ENCODE assay signal across 8 cellular contexts in genomic region chr13:100434010-100434763, GRCh38.
DNase-seq lines count a peak whose midpoint lies in the region; ATAC-seq and TF ChIP-seq lines count a peak whose summit lies in the region.

No MANE protein-coding gene starts in this region.

- H3K9me3 Mint-ChIP-seq in activated CD8-positive, alpha-beta T cell treated with anti-CD3 and anti-CD28 coated beads, Interleukin-2, amount 10 ng/mL, durations not matched to agents 7 days and 5 days (ENCODE audit: insufficient read depth) = peaks cover 5% of the 10 kb centered on the region
- peaks cover 0 to 7% (median 0%) of the 10 kb centered on the region in 7 donors for H3K9me3 Mint-ChIP-seq in CD14-positive monocyte

- H3K27ac Mint-ChIP-seq in activated CD8-positive, alpha-beta T cell treated with anti-CD3 and anti-CD28 coated beads, Interleukin-2, amount 10 ng/mL, durations not matched to agents 7 days and 5 days = peak overlapping the region; percentile 20
- H3K27ac Mint-ChIP-seq in CD14-positive monocyte = peak overlapping the region in 1 of 7 donors; percentile 31

- H3K4me3 Mint-ChIP-seq in activated CD8-positive, alpha-beta T cell treated with anti-CD3 and anti-CD28 coated beads, Interleukin-2, amount 10 ng/mL, durations not matched to agents 7 days and 5 days = no peak overlapping the region
- no peak overlapping the region for H3K4me3 Mint-ChIP-seq in CD14-positive monocyte

- H3K27me3 Mint-ChIP-seq in activated CD8-positive, alpha-beta T cell treated with anti-CD3 and anti-CD28 coated beads, Interleukin-2, amount 10 ng/mL, durations not matched to agents 7 days and 5 days (ENCODE audit: low read depth) = no peaks in the 10 kb centered on the region
- H3K27me3 Mint-ChIP-seq in CD14-positive monocyte (ENCODE audit: low read depth in 3 of 3) = no peaks in the 10 kb centered on the region

- POLR2A ChIA-PET in activated CD8-positive, alpha-beta T cell treated with anti-CD3 and anti-CD28 coated beads, Interleukin-2, amount 10 ng/mL, durations not matched to agents 7 days and 5 days (lab: Charles Lee) = interaction anchor here (0.9 kb wide), 1 partner anchor 41 kb away, joined by 4 read pairs; no protein-coding TSS in a partner anchor

- ATAC-seq in GM19035 (IDR thresholded peaks at IDR 0.05; ENCODE audit: unreplicated experiment) (peak; percentile 87), HG02938 (IDR thresholded peaks at IDR 0.05; ENCODE audit: unreplicated experiment) (peak; percentile 74)
- ATAC-seq in activated CD8-positive, alpha-beta T cell treated with anti-CD3 and anti-CD28 coated beads, Interleukin-2, amount 10 ng/mL, durations not matched to agents 7 days and 5 days = peak; percentile 65

- intact Hi-C loops in CD14-positive monocyte (cut with micrococcal nuclease) = no loop called here

- TF ChIP-seq CTCF in CD14-positive monocyte (IDR thresholded peaks at IDR 0.05) = no peak

- peaks cover 21% of the 10 kb centered on the region for H3K36me3 Mint-ChIP-seq in activated CD8-positive, alpha-beta T cell treated with anti-CD3 and anti-CD28 coated beads, Interleukin-2, amount 10 ng/mL, durations not matched to agents 7 days and 5 days (ENCODE audit: low read depth)
- peaks cover 7 to 21% of the 10 kb centered on the region in 2 donors for H3K36me3 Mint-ChIP-seq in CD14-positive monocyte

- no peak for DNase-seq in activated CD8-positive, alpha-beta T cell treated with anti-CD3 and anti-CD28 coated beads, Interleukin-2, amount 10 ng/mL, durations not matched to agents 7 days and 5 days
- peak; percentile 24 for DNase-seq in non-pigmented ciliary epithelial cell (ENCODE audit: low read depth)
- no peak for DNase-seq in OCI-M2 (lab: John Stamatoyannopoulos, UW; ENCODE audit: unreplicated experiment)
- no peak for DNase-seq in CD14-positive monocyte (ENCODE audit: low spot score)
- no peak for DNase-seq in NCI-H446 (lab: John Stamatoyannopoulos, UW)
- DNase-seq in NCI-H524 (lab: John Stamatoyannopoulos, UW) = no peak

- peaks cover 35% of the 10 kb centered on the region for H3K4me1 Mint-ChIP-seq in activated CD8-positive, alpha-beta T cell treated with anti-CD3 and anti-CD28 coated beads, Interleukin-2, amount 10 ng/mL, durations not matched to agents 7 days and 5 days (ENCODE audit: low read depth)
- H3K4me1 Mint-ChIP-seq in CD14-positive monocyte = peaks cover 2% of the 10 kb centered on the region

- CTCF ChIA-PET in activated CD8-positive, alpha-beta T cell treated with anti-CD3 and anti-CD28 coated beads, Interleukin-2, amount 10 ng/mL, durations not matched to agents 7 days and 5 days (lab: Charles Lee) = interaction anchor here (1.4 kb wide), 1 partner anchor 778 kb away, joined by 5 read pairs; no protein-coding TSS in a partner anchor
